Comparison of ENCODE assay signal across 2 cellular contexts in the genomic region with DNA sequence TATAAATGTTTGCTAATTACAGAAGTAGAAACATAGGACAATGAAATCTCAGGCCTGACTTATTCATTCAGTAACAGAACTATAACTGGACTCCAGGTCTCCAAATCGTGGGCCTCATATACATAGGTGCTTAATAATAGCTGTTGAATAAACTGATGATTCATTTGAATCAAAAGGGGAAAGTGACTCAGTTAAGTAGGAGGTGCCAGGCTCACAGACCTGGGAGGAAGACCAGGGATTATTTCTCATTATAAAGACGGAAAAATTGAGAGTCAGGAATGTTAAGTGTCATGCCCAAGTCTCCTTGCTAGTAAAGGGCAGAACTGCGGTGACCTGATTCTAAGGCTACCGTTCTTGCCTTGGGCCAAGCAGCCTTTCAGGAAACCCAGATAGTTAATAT.
A peak's percentile ranks its signal among the peaks of the same experiment; 100 is the strongest.
TF ChIP-seq lines count a peak whose summit lies in the region.

No MANE protein-coding gene starts in this region.

TF ChIP-seq in HCT116, 20 proteins besides CTCF, POLR2A, EP300 and RAD21:
- TF ChIP-seq POLR2AphosphoS5 (IDR thresholded peaks at IDR 0.05; ENCODE audit: low read depth, low read length): no peak
- peak; percentile 81 for TF ChIP-seq JUND (IDR thresholded peaks at IDR 0.05)
- TF ChIP-seq REST (IDR thresholded peaks at IDR 0.05; ENCODE audit: low read depth): no peak
- TF ChIP-seq TCF7L2 (IDR thresholded peaks at IDR 0.05; ENCODE audit: borderline replicate concordance, extremely low read depth, insufficient read depth, insufficient read length): no peak
- TF ChIP-seq EGR1 (IDR thresholded peaks at IDR 0.05; ENCODE audit: low read depth): peak; percentile 11; the same call in 1 of the 2 replicates
- TF ChIP-seq EZH2phosphoT487 (IDR thresholded peaks at IDR 0.05; ENCODE audit: borderline replicate concordance): no peak
- no peak for TF ChIP-seq YY1 (IDR thresholded peaks at IDR 0.05; ENCODE audit: extremely low read depth, insufficient replicate concordance, low read depth, low read length)
- no peak for TF ChIP-seq SIN3A (IDR thresholded peaks at IDR 0.05; ENCODE audit: low read depth)
- no peak for TF ChIP-seq ZNF274 (IDR thresholded peaks at IDR 0.05; ENCODE audit: low read depth, low read length)
- TF ChIP-seq ZFX (IDR thresholded peaks at IDR 0.05): no peak
- TF ChIP-seq, protein P1, sequence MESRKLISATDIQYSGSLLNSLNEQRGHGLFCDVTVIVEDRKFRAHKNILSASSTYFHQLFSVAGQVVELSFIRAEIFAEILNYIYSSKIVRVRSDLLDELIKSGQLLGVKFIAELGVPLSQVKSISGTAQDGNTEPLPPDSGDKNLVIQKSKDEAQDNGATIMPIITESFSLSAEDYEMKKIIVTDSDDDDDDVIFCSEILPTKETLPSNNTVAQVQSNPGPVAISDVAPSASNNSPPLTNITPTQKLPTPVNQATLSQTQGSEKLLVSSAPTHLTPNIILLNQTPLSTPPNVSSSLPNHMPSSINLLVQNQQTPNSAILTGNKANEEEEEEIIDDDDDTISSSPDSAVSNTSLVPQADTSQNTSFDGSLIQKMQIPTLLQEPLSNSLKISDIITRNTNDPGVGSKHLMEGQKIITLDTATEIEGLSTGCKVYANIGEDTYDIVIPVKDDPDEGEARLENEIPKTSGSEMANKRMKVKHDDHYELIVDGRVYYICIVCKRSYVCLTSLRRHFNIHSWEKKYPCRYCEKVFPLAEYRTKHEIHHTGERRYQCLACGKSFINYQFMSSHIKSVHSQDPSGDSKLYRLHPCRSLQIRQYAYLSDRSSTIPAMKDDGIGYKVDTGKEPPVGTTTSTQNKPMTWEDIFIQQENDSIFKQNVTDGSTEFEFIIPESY (IDR thresholded peaks at IDR 0.05; ENCODE audit: extremely low read depth, insufficient replicate concordance, low read length): no peak
- TF ChIP-seq SP1 (IDR thresholded peaks at IDR 0.05; ENCODE audit: low read depth): peak; percentile 63
- TF ChIP-seq EZH2 (IDR thresholded peaks at IDR 0.05): no peak
- peak; percentile 90 for TF ChIP-seq FOSL1 (IDR thresholded peaks at IDR 0.05; ENCODE audit: low read depth)
- no peak; the same call in 1 of the 2 replicates for TF ChIP-seq CBX3 (IDR thresholded peaks at IDR 0.05; ENCODE audit: low read depth)
- TF ChIP-seq MAX (IDR thresholded peaks at IDR 0.05): no peak
- TF ChIP-seq, protein P2, sequence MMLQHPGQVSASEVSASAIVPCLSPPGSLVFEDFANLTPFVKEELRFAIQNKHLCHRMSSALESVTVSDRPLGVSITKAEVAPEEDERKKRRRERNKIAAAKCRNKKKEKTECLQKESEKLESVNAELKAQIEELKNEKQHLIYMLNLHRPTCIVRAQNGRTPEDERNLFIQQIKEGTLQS (IDR thresholded peaks at IDR 0.05): 0 out of 2 replicates have a peak, but pooled peaks have one; percentile 38
- TF ChIP-seq SRF (IDR thresholded peaks at IDR 0.05; ENCODE audit: low read depth): peak; percentile 17; the same call in 1 of the 2 replicates
- no peak for TF ChIP-seq CEBPB (IDR thresholded peaks at IDR 0.05; ENCODE audit: low read depth)
- TF ChIP-seq ELF1 (IDR thresholded peaks at IDR 0.05; ENCODE audit: borderline replicate concordance, low read depth): no peak
TF ChIP-seq in HCT116: peak in this region for 6.

TF ChIP-seq in endothelial cell of umbilical vein, 7 proteins besides CTCF, POLR2A, EP300 and RAD21:
- no peak for TF ChIP-seq MAX (IDR thresholded peaks at IDR 0.05; ENCODE audit: insufficient read depth, insufficient read length)
- TF ChIP-seq JUN (IDR thresholded peaks at IDR 0.05; ENCODE audit: borderline replicate concordance, insufficient read depth, insufficient read length, low read depth): peak; percentile 17
- no peak for TF ChIP-seq GATA2 (IDR thresholded peaks at IDR 0.05; ENCODE audit: insufficient read depth, insufficient read length, low read depth, low read length)
- peak; percentile 69 for TF ChIP-seq FOS (IDR thresholded peaks at IDR 0.05; ENCODE audit: borderline replicate concordance, insufficient read depth, low read length)
- TF ChIP-seq MYC (IDR thresholded peaks at IDR 0.05; ENCODE audit: low read depth, low read length): no peak
